13 cellular contexts compared by ENCODE assay signal in the genomic region with DNA sequence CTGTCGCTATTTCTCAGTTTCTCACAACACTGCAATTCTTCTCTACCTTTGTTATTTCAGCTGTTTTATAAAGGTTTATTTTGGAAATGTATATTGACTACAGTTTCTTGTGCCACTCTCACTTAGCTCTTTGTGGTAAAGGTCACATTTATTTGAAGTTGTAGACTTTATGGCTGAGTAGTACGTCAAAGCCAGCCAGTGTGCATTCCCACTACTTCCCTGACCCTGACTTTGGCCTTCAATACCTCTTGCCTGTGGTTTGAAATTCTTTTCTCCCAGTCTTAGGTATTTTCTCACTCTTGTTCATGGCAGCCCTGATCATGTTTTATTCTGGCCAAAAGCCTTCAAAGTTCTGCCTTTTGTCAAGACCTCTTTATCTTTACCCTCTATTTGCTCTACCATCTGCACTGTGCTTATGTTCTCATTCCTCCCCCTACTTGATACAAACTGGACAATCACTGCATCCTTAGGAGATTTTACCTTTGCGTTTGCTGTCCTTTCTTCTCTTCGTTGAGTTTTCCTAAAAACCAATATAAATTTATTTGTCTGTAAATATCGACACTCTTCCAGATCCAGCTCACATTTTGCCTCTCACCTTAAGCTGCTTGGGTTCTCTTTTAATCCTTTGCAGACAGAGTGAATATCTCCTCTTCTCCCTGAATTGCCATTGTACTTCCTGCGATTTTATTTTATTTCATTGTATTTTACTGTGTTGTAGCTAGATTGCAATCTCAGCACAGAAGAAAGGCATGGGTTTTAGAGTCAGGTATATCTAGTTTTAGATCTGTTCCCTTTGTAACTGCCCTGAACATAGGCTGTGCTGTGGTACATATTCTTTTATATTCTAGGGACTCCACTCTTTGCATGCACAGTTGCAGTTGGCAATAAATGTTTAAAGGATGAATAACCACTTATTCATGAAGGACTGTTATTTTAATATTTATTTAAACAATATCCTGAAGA. TPM values are rescaled to one million over a fixed set of nuclear protein-coding genes. Genes with fewer than 3 reads are reported as not detected.
DNase-seq lines count a peak whose midpoint lies in the region; TF ChIP-seq lines count a peak whose summit lies in the region.
"Had no signal": no experiment of that assay in that cellular context is flagged by ENCODE, and none has a peak within 500 bp of the region (broad histone marks: within the 10 kb centered on the region; RNA-seq: fewer than 3 reads in every experiment).

No MANE protein-coding gene starts in this region.

- H3K36me3 ChIP-seq in smooth muscle cell (ENCODE audit: low read depth) (no peaks in the 10 kb centered on the region), transverse colon (no peaks in the 10 kb centered on the region)

- DNase-seq in DMS 273 (lab: John Stamatoyannopoulos, UW; ENCODE audit: unreplicated experiment) (peak; percentile 24), DMS 273 treated with DMSO at 0.1 percent for 48 hours (lab: John Stamatoyannopoulos, UW) (no peak), fibroblast of villous mesenchyme (ENCODE audit: low read depth) (peak; percentile 67), smooth muscle cell (lab: John Stamatoyannopoulos, UW; ENCODE audit: unreplicated experiment) (no peak), transverse colon (no peak)
- DNase-seq in activated CD4-positive, CD25-positive, alpha-beta regulatory T cell (lab: John Stamatoyannopoulos, UW): no peak
- no peak for DNase-seq in stimulated activated CD8-positive, alpha-beta memory T cell treated with anti-CD3 and anti-CD28 coated beads, Interleukin-4, amount 100 ng/mL, for 48 hours
- DNase-seq: 8988T; activated CD4-positive, alpha-beta T cell treated with anti-CD3 and anti-CD28 coated beads for 48 hours; activated T-cell treated with anti-CD3 and anti-CD28 coated beads, Interleukin-2, amount 50 U/mL, for 4 hours; aorta; T-helper 1 cell had no signal

- H3K4me3 ChIP-seq in fibroblast of villous mesenchyme (ENCODE audit: low read depth, low read length) (no peak overlapping the region), smooth muscle cell (no peak overlapping the region), transverse colon (no peak overlapping the region)

- peaks cover 9% of the 10 kb centered on the region for H4K20me1 ChIP-seq in smooth muscle cell (ENCODE audit: low read depth)

- no peak overlapping the region for H3K9ac ChIP-seq in smooth muscle cell (ENCODE audit: low read depth)

- in situ Hi-C loops in transverse colon (cut with MboI; ENCODE audit: low pct_ligation_motif_present in 1 of 4, low pct_unique_long_range_greater_than_20kb in 1 of 4, low sequenced_read_pairs in 3 of 4): no loop called here

- peak overlapping the region; percentile 69 for H3K4me2 ChIP-seq in smooth muscle cell

- H2AFZ ChIP-seq in smooth muscle cell (ENCODE audit: low read depth): no peak overlapping the region

- no peaks in the 10 kb centered on the region for H3K27me3 ChIP-seq in smooth muscle cell (ENCODE audit: low read depth)
- H3K27me3 ChIP-seq in transverse colon: peaks cover 10% of the 10 kb centered on the region

- peaks cover 53% of the 10 kb centered on the region for H3K4me1 ChIP-seq in smooth muscle cell (ENCODE audit: low read depth)
- H3K4me1 ChIP-seq in transverse colon: peaks cover 0 to 22% (median 1%) of the 10 kb centered on the region in 4 donors

- peaks cover 23% of the 10 kb centered on the region for H3F3A ChIP-seq in smooth muscle cell (ENCODE audit: low read depth)

- TF ChIP-seq CTCF in VCaP (conservative IDR thresholded peaks at IDR 0.05) (no peak), fibroblast of villous mesenchyme (IDR thresholded peaks at IDR 0.05; ENCODE audit: insufficient read depth, low read depth, low read length) (no peak), smooth muscle cell (IDR thresholded peaks at IDR 0.05; ENCODE audit: borderline replicate concordance, insufficient read depth, poor library complexity, severe bottlenecking) (no peak), transverse colon (IDR thresholded peaks at IDR 0.05) (no peak)

- WGBS in smooth muscle cell (ENCODE audit: low lambda C conversion rate): 64% methylated on average over 6 of the region's 6 CpGs
- WGBS in transverse colon (ENCODE audit: low coverage in 1 of 2), 2 donors: 35 to 53% methylated on average over 6 of the region's 6 CpGs

- TF ChIP-seq EP300 in transverse colon (IDR thresholded peaks at IDR 0.05; ENCODE audit: low read depth): no peak

- H3K27ac ChIP-seq in VCaP (peak overlapping the region; percentile 69), smooth muscle cell (ENCODE audit: low read depth) (peak overlapping the region; percentile 73), transverse colon (no peak overlapping the region)

- peaks cover 87% of the 10 kb centered on the region for H3K79me2 ChIP-seq in smooth muscle cell (ENCODE audit: low read depth)

- intact Hi-C loops in transverse colon (cut with DNase I; ENCODE audit: low total_unique reads): no loop called here

- H3K9me3 ChIP-seq in smooth muscle cell (replicated peaks; ENCODE audit: low read depth) (no peaks in the 10 kb centered on the region), transverse colon (no peaks in the 10 kb centered on the region)

- no peak for TF ChIP-seq POLR2A in transverse colon (IDR thresholded peaks at IDR 0.05)

RNA-seq across cellular contexts. Expression of a gene that starts 31.2 kb away (rescaled TPM):
- total RNA-seq in fibroblast of villous mesenchyme (53.1 and 118 TPM in 2 replicates), smooth muscle cell (95.2 and 115 TPM in 2 replicates), transverse colon (10 to 100 TPM in 3 of 4 donors, 1 to 10 TPM in 1; 6.4 to 44.1 (median 25.4) TPM)
- 37.5 and 40.2 TPM in 2 replicates for polyA plus RNA-seq in smooth muscle cell

Comparison
In these comparisons a context has a peak if more than half of its experiments do, and no peak if none do; other contexts are left out.
1. DNase-seq: peak in DMS 273 (single experiment) and fibroblast of villous mesenchyme (single experiment); none in DMS 273 treated with DMSO at 0.1 percent for 48 hours (single experiment), smooth muscle cell (single experiment), activated CD4-positive, CD25-positive, alpha-beta regulatory T cell (0 of 4), transverse colon (single experiment) and stimulated activated CD8-positive, alpha-beta memory T cell treated with anti-CD3 and anti-CD28 coated beads, Interleukin-4, amount 100 ng/mL, for 48 hours (single experiment).
2. H3K27ac ChIP-seq: peak in VCaP (single experiment) and smooth muscle cell (single experiment); none in transverse colon (0 of 4).